In the genomic region with DNA sequence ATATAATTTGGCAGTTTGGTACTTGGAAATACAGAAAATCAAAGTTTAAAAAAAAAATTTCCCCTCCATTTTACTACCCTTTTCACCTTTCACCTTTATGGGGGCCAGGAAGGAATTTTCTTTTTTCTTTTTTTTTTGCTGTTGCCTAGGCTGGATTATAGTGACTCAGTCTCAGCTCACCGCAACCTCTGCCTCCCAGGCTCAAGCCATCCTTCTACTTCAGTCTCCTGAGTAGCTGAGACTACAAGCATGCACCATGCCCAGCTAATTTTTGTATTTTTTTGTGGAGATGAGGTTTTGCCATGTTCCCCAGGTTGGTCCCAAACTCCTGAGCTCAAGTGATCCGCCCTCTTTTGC, we compare ENCODE assay signal across 35 cellular contexts. TPM values are rescaled to one million over a fixed set of nuclear protein-coding genes. Genes with fewer than 3 reads are reported as not detected.
DNase-seq lines count a peak whose midpoint lies in the region; ATAC-seq and TF ChIP-seq lines count a peak whose summit lies in the region.
"Had no signal": no experiment of that assay in that cellular context is flagged by ENCODE, and none has a peak within 500 bp of the region (broad histone marks: within the 10 kb centered on the region; RNA-seq: fewer than 3 reads in every experiment).

No MANE protein-coding gene starts in this region.

- H4K20me1 ChIP-seq in PC-3 (ENCODE audit: low read length): no peaks in the 10 kb centered on the region

- H3K36me3 ChIP-seq in PC-3 (ENCODE audit: low read depth, low read length): peaks cover 25% of the 10 kb centered on the region
- H3K36me3 ChIP-seq in right atrium auricular region: peaks cover 96% of the 10 kb centered on the region

- no peak overlapping the region for H3K4me3 ChIP-seq in PC-3 (ENCODE audit: low read length)
- H3K4me3 ChIP-seq in choroid plexus epithelial cell (ENCODE audit: low read depth, low read length): no peak overlapping the region
- no peak overlapping the region for H3K4me3 ChIP-seq in right atrium auricular region
- H3K4me3 ChIP-seq: SK-N-MC, suprapubic skin, upper lobe of left lung had no signal

- H3K4me2 ChIP-seq in PC-3 (ENCODE audit: low read length): 0 out of 2 replicates have a peak overlapping the region, but pooled peaks have one; percentile 12

- peak overlapping the region; percentile 65 for H3K27ac Mint-ChIP-seq in activated T-cell treated with anti-CD3 and anti-CD28 coated beads, Interleukin-2, amount 50 U/mL, for 24 hours
- H3K27ac Mint-ChIP-seq: mesothelial cell of epicardium; progenitor cell of endocrine pancreas; stimulated activated naive B cell treated with anti-CD40 and anti-IgM and Interleukin-4, amounts not matched to agents 10 μg/mL and 1 μg/mL and 100 μg/mL, for 72 hours had no signal

- intact Hi-C loops in PC-3 (cut with micrococcal nuclease): no loop called here

- H3K27me3 Mint-ChIP-seq in activated T-cell treated with anti-CD3 and anti-CD28 coated beads, Interleukin-2, amount 50 U/mL, for 24 hours: no peaks in the 10 kb centered on the region
- H3K27me3 Mint-ChIP-seq: activated naive CD4-positive, alpha-beta T cell treated with anti-CD3 and anti-CD28 coated beads, Interleukin-2, amount 50 U/mL, for 24 hours; progenitor cell of endocrine pancreas; stimulated activated naive B cell treated with anti-CD40 and anti-IgM and Interleukin-4, amounts not matched to agents 10 μg/mL and 1 μg/mL and 100 μg/mL, for 72 hours had no signal

- ATAC-seq in PC-3: 0 out of 2 replicates have a peak, but pooled peaks have one; percentile 37
- ATAC-seq: stimulated activated naive B cell treated with anti-CD40 and anti-IgM and Interleukin-4, amounts not matched to agents 10 μg/mL and 1 μg/mL and 100 μg/mL, for 72 hours had no signal

- no peak overlapping the region for H2AFZ ChIP-seq in PC-3 (ENCODE audit: low read length)

- H3K36me3 Mint-ChIP-seq in activated T-cell treated with anti-CD3 and anti-CD28 coated beads, Interleukin-2, amount 50 U/mL, for 24 hours (ENCODE audit: low read depth): peaks cover 88% of the 10 kb centered on the region

- peaks cover 4% of the 10 kb centered on the region; the same call in 1 of the 2 replicates for H3K79me2 ChIP-seq in PC-3 (ENCODE audit: low read length)

- in situ Hi-C loops in KBM-7 (cut with MboI; ENCODE audit: low pct_unique_long_range_greater_than_20kb, low sequenced_read_pairs): no loop called here

- peaks cover 17% of the 10 kb centered on the region for H3K4me1 Mint-ChIP-seq in activated T-cell treated with anti-CD3 and anti-CD28 coated beads, Interleukin-2, amount 50 U/mL, for 24 hours (ENCODE audit: low read depth)
- H3K4me1 Mint-ChIP-seq: mesothelial cell of epicardium had no signal

- no peak for DNase-seq in activated T-cell treated with anti-CD3 and anti-CD28 coated beads, Interleukin-2, amount 50 U/mL, for 24 hours
- no peak for DNase-seq in activated T-cell treated with anti-CD3 and anti-CD28 coated beads, Interleukin-2, amount 50 U/mL, for 1 hour
- peak; percentile 15 for DNase-seq in PC-3
- DNase-seq in choroid plexus epithelial cell (ENCODE audit: low read depth): peak; percentile 27
- DNase-seq in renal cortical epithelial cell (ENCODE audit: low read depth): peak; percentile 41
- no peak for DNase-seq in right atrium auricular region (ENCODE audit: low spot score)
- DNase-seq in T-helper 2 cell: no peak
- DNase-seq in KBM-7: no peak
- DNase-seq: activated CD4-positive, alpha-beta T cell treated with anti-CD3 and anti-CD28 coated beads, Interleukin-2, amount 50 U/mL, for 48 hours; activated CD4-positive, CD25-positive, alpha-beta regulatory T cell treated with anti-CD3 and anti-CD28 coated beads, Interleukin-2, amount 50 U/mL, for 72 hours; aorta; caudate nucleus; COR-L47; cortex of kidney; DMS53; GF-D8; head of caudate nucleus; MM.1S; NCI-H1105 treated with DMSO at 0.1 percent for 48 hours; NCI-H2029; NCI-H526; OCI-M1; stimulated activated naive B cell treated with anti-CD40 and anti-IgM and Interleukin-4, amounts not matched to agents 10 μg/mL and 1 μg/mL and 100 μg/mL, for 72 hours; upper lobe of left lung had no signal

- CTCF ChIA-PET in PC-3 (lab: Charles Lee): interaction anchor here (1.1 kb wide), 1 partner anchor 179 kb away, joined by 4 read pairs; no protein-coding TSS in a partner anchor

- H3K27ac ChIP-seq in PC-3 (ENCODE audit: low read length): peak overlapping the region; percentile 31
- no peak overlapping the region for H3K27ac ChIP-seq in right atrium auricular region
- H3K27ac ChIP-seq: 22Rv1, C4-2B, neutrophil, SK-N-MC, suprapubic skin, upper lobe of left lung had no signal

- H3K9me3 ChIP-seq in PC-3 (ENCODE audit: low read length) (no peaks in the 10 kb centered on the region), right atrium auricular region (no peaks in the 10 kb centered on the region)
- H3K9me3 ChIP-seq: neutrophil, suprapubic skin, upper lobe of left lung had no signal

- POLR2A ChIA-PET in PC-3 (lab: Charles Lee; ENCODE audit: unreplicated experiment): interaction anchor here (0.6 to 0.7 kb wide), 2 partner anchors 29 to 71 kb away, joined by 3 to 4 read pairs; no protein-coding TSS in a partner anchor

- no peak for TF ChIP-seq CTCF in PC-3 (conservative IDR thresholded peaks at IDR 0.05; ENCODE audit: low read depth, low read length)
- no peak for TF ChIP-seq CTCF in choroid plexus epithelial cell (conservative IDR thresholded peaks at IDR 0.05; ENCODE audit: low read depth, low read length)
- no peak for TF ChIP-seq CTCF in right atrium auricular region (IDR thresholded peaks at IDR 0.05)

- no TSS peak for BruUV-seq in PC-3 (replicated peaks; lab: Mats Ljungman, UMichigan)

- peaks cover 7% of the 10 kb centered on the region for H3F3A ChIP-seq in PC-3 (ENCODE audit: low read length, unreplicated experiment)

- H3K9me2 ChIP-seq in PC-3 (replicated peaks; ENCODE audit: low read length): no peaks in the 10 kb centered on the region

- H3K4me1 ChIP-seq in PC-3 (ENCODE audit: insufficient read depth, low read length) (peaks cover 31% of the 10 kb centered on the region), right atrium auricular region (no peaks in the 10 kb centered on the region)
- H3K4me1 ChIP-seq: suprapubic skin, upper lobe of left lung had no signal

- H3K27me3 ChIP-seq in PC-3 (ENCODE audit: low read length) (no peaks in the 10 kb centered on the region), right atrium auricular region (no peaks in the 10 kb centered on the region)
- H3K27me3 ChIP-seq: neutrophil, suprapubic skin, upper lobe of left lung had no signal

- H3K9me3 Mint-ChIP-seq in activated T-cell treated with anti-CD3 and anti-CD28 coated beads, Interleukin-2, amount 50 U/mL, for 24 hours: no peaks in the 10 kb centered on the region
- H3K9me3 Mint-ChIP-seq: activated naive CD4-positive, alpha-beta T cell treated with anti-CD3 and anti-CD28 coated beads, Interleukin-2, amount 50 U/mL, for 24 hours; mesothelial cell of epicardium; stimulated activated naive B cell treated with anti-CD40 and anti-IgM and Interleukin-4, amounts not matched to agents 10 μg/mL and 1 μg/mL and 100 μg/mL, for 72 hours had no signal

- no peak overlapping the region for H3K9ac ChIP-seq in PC-3 (ENCODE audit: low read length)

- no peak overlapping the region for H3K4me3 Mint-ChIP-seq in activated T-cell treated with anti-CD3 and anti-CD28 coated beads, Interleukin-2, amount 50 U/mL, for 24 hours
- H3K4me3 Mint-ChIP-seq: activated naive CD4-positive, alpha-beta T cell treated with anti-CD3 and anti-CD28 coated beads, Interleukin-2, amount 50 U/mL, for 24 hours; mesothelial cell of epicardium; stimulated activated naive B cell treated with anti-CD40 and anti-IgM and Interleukin-4, amounts not matched to agents 10 μg/mL and 1 μg/mL and 100 μg/mL, for 72 hours had no signal

RNA-seq across cellular contexts. Expression of gene CHMP5, which starts 9.1 kb away (rescaled TPM):
- total RNA-seq in PC-3 (2014; rRNA removed) (64.2 and 65.0 TPM in 2 replicates), renal cortical epithelial cell (161 and 196 TPM in 2 replicates), right atrium auricular region (10 to 100 TPM; 44.0 to 51.1 TPM)

RNA-seq across cellular contexts. Expression of gene BAG1, which starts 9.4 kb away (rescaled TPM):
- 103 and 132 TPM in 2 replicates for total RNA-seq in PC-3 (2014; rRNA removed)
- total RNA-seq in renal cortical epithelial cell: 14.4 and 50.9 TPM in 2 replicates
- total RNA-seq in right atrium auricular region: 100 to 1,000 TPM; 162 to 166 TPM

RNA-seq across cellular contexts. Expression of gene NFX1, which starts 16.4 kb away (rescaled TPM):
- total RNA-seq in PC-3 (2014; rRNA removed): 12.5 and 15.4 TPM in 2 replicates
- 16.3 and 34.8 TPM in 2 replicates for total RNA-seq in renal cortical epithelial cell
- total RNA-seq in right atrium auricular region: 10 to 100 TPM; 23.7 to 29.1 TPM

RNA-seq across cellular contexts. Expression of gene SPINK4, which starts 34.0 kb away (rescaled TPM):
- total RNA-seq in PC-3 (2014; rRNA removed) (not detected in 2 replicates), renal cortical epithelial cell (not detected in 2 replicates), right atrium auricular region (not detected)
- total RNA-seq: aorta; H1; HT-29; mesothelial cell of epicardium; progenitor cell of endocrine pancreas; suprapubic skin; T-helper 1 cell treated with Interleukin-12 subunit alpha and Interleukin-12 subunit beta and Interleukin-4 antibody, amounts not matched to agents 30 ng/mL and 1 ng/mL, for 36 hours; upper lobe of left lung had no signal

Comparison
In these comparisons a context has a peak if more than half of its experiments do, and no peak if none do; other contexts are left out.
1. DNase-seq: peak in PC-3 (single experiment), choroid plexus epithelial cell (single experiment) and renal cortical epithelial cell (single experiment); none in activated T-cell treated with anti-CD3 and anti-CD28 coated beads, Interleukin-2, amount 50 U/mL, for 24 hours (single experiment), activated T-cell treated with anti-CD3 and anti-CD28 coated beads, Interleukin-2, amount 50 U/mL, for 1 hour (single experiment), right atrium auricular region (single experiment), T-helper 2 cell (0 of 5) and KBM-7 (single experiment).